1 cellular context compared by ENCODE assay signal in genomic region chr12:5047729-5048128, GRCh38.
TF ChIP-seq lines count a peak whose summit lies in the region.

No MANE protein-coding gene starts in this region.

TF ChIP-seq in H1, 55 proteins besides CTCF, POLR2A, EP300 and RAD21:
- TF ChIP-seq NANOG (IDR thresholded peaks at IDR 0.05; ENCODE audit: insufficient read depth, low read depth, low read length, poor library complexity, severe bottlenecking) (no peak), BACH1 (IDR thresholded peaks at IDR 0.05; ENCODE audit: low read length) (no peak), SIX5 (IDR thresholded peaks at IDR 0.05; ENCODE audit: low read depth, low read length) (no peak), SP4 (IDR thresholded peaks at IDR 0.05; ENCODE audit: low read length) (no peak), ATF3 (IDR thresholded peaks at IDR 0.05; ENCODE audit: insufficient read depth, low read depth, low read length) (no peak), RBBP5 (IDR thresholded peaks at IDR 0.05; ENCODE audit: borderline replicate concordance, low read depth, low read length) (no peak), SP2 (IDR thresholded peaks at IDR 0.05; ENCODE audit: low read length) (no peak), ASH2L (IDR thresholded peaks at IDR 0.05; ENCODE audit: low read length) (no peak), SUZ12 (IDR thresholded peaks at IDR 0.05; ENCODE audit: low read length) (no peak), POU5F1 (IDR thresholded peaks at IDR 0.05; ENCODE audit: low read depth, low read length) (no peak), USF2 (IDR thresholded peaks at IDR 0.05; ENCODE audit: low read length) (no peak), MAFK (IDR thresholded peaks at IDR 0.05; ENCODE audit: low read depth, low read length) (no peak), TBP (IDR thresholded peaks at IDR 0.05; ENCODE audit: low read depth, low read length) (no peak), HDAC2 (IDR thresholded peaks at IDR 0.05; ENCODE audit: borderline replicate concordance in 1 of 2, low read depth in 2 of 2, low read length in 2 of 2) (no peak), RNF2 (IDR thresholded peaks at IDR 0.05; ENCODE audit: borderline replicate concordance, low read depth, low read length, missing control alignments, poor library complexity, severe bottlenecking) (no peak), RFX5 (IDR thresholded peaks at IDR 0.05; ENCODE audit: borderline replicate concordance, low read depth, low read length) (no peak), EGR1 (IDR thresholded peaks at IDR 0.05; ENCODE audit: borderline replicate concordance, low read depth, low read length) (no peak), SRF (IDR thresholded peaks at IDR 0.05; ENCODE audit: low read depth, low read length) (no peak)
